29 cellular contexts compared by ENCODE assay signal in the genomic region with DNA sequence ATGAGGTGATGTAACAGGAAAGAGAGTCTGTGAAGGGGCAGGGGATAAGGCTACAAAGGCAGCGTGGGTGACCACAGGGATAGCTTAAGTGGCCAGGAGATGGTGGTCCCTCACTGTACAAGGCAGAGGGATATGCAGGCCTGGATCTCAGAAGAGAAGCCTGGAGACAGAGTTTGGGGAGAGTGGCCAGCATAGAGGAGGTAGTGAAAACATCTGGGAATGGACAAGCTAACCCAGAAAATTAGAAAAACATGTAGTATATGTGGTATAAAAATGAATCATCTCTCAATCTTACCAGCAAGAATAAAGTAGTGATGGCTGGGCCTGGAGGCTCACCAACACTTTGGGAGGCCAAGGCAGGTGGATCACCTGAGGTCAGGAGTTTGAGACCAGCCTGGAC.
"Had no signal": no experiment of that assay in that cellular context is flagged by ENCODE, and none has a peak within 500 bp of the region (broad histone marks: within the 10 kb centered on the region; RNA-seq: fewer than 3 reads in every experiment).

No MANE protein-coding gene starts in this region.

- H3K36me3 ChIP-seq: brain microvascular endothelial cell, breast epithelium had no signal

- H3K27me3 ChIP-seq: body of pancreas, brain microvascular endothelial cell, breast epithelium had no signal

- H3K4me3 ChIP-seq: body of pancreas, breast epithelium had no signal

- H3K9me3 ChIP-seq: body of pancreas, breast epithelium had no signal

- DNase-seq: activated B cell treated with CpG ODN at 0.5 μM for 24 hours; activated CD4-positive, alpha-beta memory T cell treated with anti-CD3 and anti-CD28 coated beads for 36 hours; activated CD4-positive, alpha-beta T cell treated with anti-CD3 and anti-CD28 coated beads for 4 hours; activated CD4-positive, alpha-beta T cell treated with anti-CD3 and anti-CD28 coated beads, Interleukin-2, amount 10 ng/mL, durations not matched to agents 24 days and 14 days; activated CD4-positive, alpha-beta T cell treated with anti-CD3 and anti-CD28 coated beads, Interleukin-2, amount 50 U/mL, for 1 hour; activated CD4-positive, alpha-beta T cell treated with anti-CD3 and anti-CD28 coated beads, Interleukin-2, amount 50 U/mL, for 4 hours; activated CD4-positive, CD25-positive, alpha-beta regulatory T cell treated with anti-CD3 and anti-CD28 coated beads, Interleukin-2, amount 50 U/mL, for 72 hours; activated CD8-positive, alpha-beta memory T cell treated with anti-CD3 and anti-CD28 coated beads, Interleukin-2, amount 50 U/mL, for 4 hours; activated CD8-positive, alpha-beta T cell treated with anti-CD3 and anti-CD28 coated beads for 36 hours; activated effector memory CD4-positive, alpha-beta T cell treated with anti-CD3 and anti-CD28 coated beads, Interleukin-2, amount 50 U/mL, for 16 hours; activated gamma-delta T cell treated with Interleukin-2 at 50 U/mL for 16 hours; activated naive CD4-positive, alpha-beta T cell; activated naive CD4-positive, alpha-beta T cell treated with anti-CD3 and anti-CD28 coated beads for 36 hours; activated naive CD4-positive, alpha-beta T cell treated with anti-CD3 and anti-CD28 coated beads, Interleukin-2, amount 50 U/mL, for 16 hours; activated naive CD8-positive, alpha-beta T cell treated with anti-CD3 and anti-CD28 coated beads for 36 hours; activated T-cell treated with anti-CD3 and anti-CD28 coated beads for 4 hours; activated T-cell treated with anti-CD3 and anti-CD28 coated beads, Interleukin-2, amount 50 U/mL, for 1 hour; activated T-cell treated with anti-CD3 and anti-CD28 coated beads, Interleukin-2, amount 50 U/mL, for 4 hours; activated T-cell treated with anti-CD3 and anti-CD28 coated beads, Interleukin-2, amount 50 U/mL, for 72 hours; amniotic stem cell; aorta; body of pancreas; brain microvascular endothelial cell; central memory CD4-positive, alpha-beta T cell; T-helper 2 cell; T-helper 9 cell had no signal

- H3K4me1 ChIP-seq: body of pancreas, breast epithelium had no signal

- ATAC-seq: activated CD8-positive, alpha-beta T cell treated with anti-CD3 and anti-CD28 coated beads for 36 hours; activated naive CD4-positive, alpha-beta T cell treated with anti-CD3 and anti-CD28 coated beads, Interleukin-2, amount 50 U/mL, for 72 hours; activated T-cell treated with anti-CD3 and anti-CD28 coated beads, Interleukin-2, amount 50 U/mL, for 4 hours; activated T-cell treated with anti-CD3 and anti-CD28 coated beads, Interleukin-2, amount 50 U/mL, for 72 hours; activated T-helper 17 cell treated with anti-CD3 and anti-CD28 coated beads, Interleukin-2, amount 50 U/mL, for 72 hours; body of pancreas had no signal
